ENCODE assay signal across 8 cellular contexts in the genomic region with DNA sequence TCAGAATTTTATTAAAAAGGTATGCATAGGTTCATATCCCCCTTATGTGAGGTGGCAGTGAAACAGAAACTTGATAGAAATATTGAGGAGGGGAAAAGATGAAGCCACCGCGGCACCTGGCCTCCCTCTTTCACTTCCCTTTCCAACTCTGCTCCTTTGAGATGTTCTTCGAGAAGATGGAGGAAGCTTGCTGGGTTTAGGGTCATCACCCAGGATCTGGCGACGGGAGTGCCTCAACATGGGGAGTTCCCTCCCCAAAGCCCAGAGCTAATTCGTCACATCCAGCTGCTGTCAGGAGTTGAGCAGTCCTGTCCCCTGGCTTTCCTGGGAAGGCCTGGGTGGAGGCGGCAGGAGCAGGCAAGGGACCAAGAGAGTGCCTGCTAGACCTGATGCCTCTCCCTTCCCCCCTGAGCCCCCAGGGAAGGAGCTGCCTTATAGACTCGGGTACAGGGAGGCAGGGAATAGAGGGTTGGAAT. TPM values are rescaled to one million over a fixed set of nuclear protein-coding genes. Genes with fewer than 3 reads are reported as not detected.
DNase-seq lines count a peak whose midpoint lies in the region; ATAC-seq and TF ChIP-seq lines count a peak whose summit lies in the region.

No MANE protein-coding gene starts in this region.

- H3K9me3 Mint-ChIP-seq in T-cell (no peaks in the 10 kb centered on the region), memory B cell (no peaks in the 10 kb centered on the region)

- peaks cover 39% of the 10 kb centered on the region for H3K4me1 ChIP-seq in PC-3 (ENCODE audit: insufficient read depth, low read length)

- H4K20me1 ChIP-seq in PC-3 (ENCODE audit: low read length) = peaks cover 8% of the 10 kb centered on the region; the same call in 1 of the 2 replicates

- ATAC-seq in HG02885 (IDR thresholded peaks at IDR 0.05; ENCODE audit: poor library complexity, unreplicated experiment) = peak; percentile 45
- no peak for ATAC-seq in T-cell (replicated peaks in 1 of 4)
- ATAC-seq in memory B cell (ENCODE audit: low read depth) = peak; percentile 49
- no peak for ATAC-seq in PC-3

- intact Hi-C loops in PC-3 (cut with micrococcal nuclease) = no loop called here
- intact Hi-C loops in dorsolateral prefrontal cortex (cut with DNase I) = no loop called here

- H3K27me3 Mint-ChIP-seq in T-cell = no peaks in the 10 kb centered on the region
- H3K27me3 Mint-ChIP-seq in memory B cell = no peaks in the 10 kb centered on the region

- peak overlapping the region; percentile 70 to 77 (median 77) for H3K4me3 Mint-ChIP-seq in T-cell
- H3K4me3 Mint-ChIP-seq in memory B cell = peak overlapping the region; percentile 86

- H3K27ac Mint-ChIP-seq in T-cell (peak overlapping the region; percentile 98 to 99), memory B cell (peak overlapping the region; percentile 98)

- DNase-seq in SIG-M5 treated with dmso at 0.1 percent for 504 hours (lab: John Stamatoyannopoulos, UW; ENCODE audit: unreplicated experiment) = peak; percentile 78
- DNase-seq in SIG-M5 (lab: John Stamatoyannopoulos, UW) = no peak
- no peak for DNase-seq in T-cell
- DNase-seq in memory B cell (ENCODE audit: low spot score in 2 of 2) = peak; percentile 42 to 53
- no peak for DNase-seq in PC-3
- DNase-seq in DMS153 treated with DMSO at 0.1 percent for 48 hours (lab: John Stamatoyannopoulos, UW; ENCODE audit: unreplicated experiment) = no peak
- DNase-seq in dorsolateral prefrontal cortex = no peak

- H3K27ac ChIP-seq in PC-3 (ENCODE audit: low read length) = no peak overlapping the region
- peak overlapping the region in 10 of 59 donors; percentile 2 to 78 (median 58) for H3K27ac ChIP-seq in dorsolateral prefrontal cortex

- H3K4me2 ChIP-seq in PC-3 (ENCODE audit: low read length) = no peak overlapping the region

- H3K9me2 ChIP-seq in PC-3 (replicated peaks; ENCODE audit: low read length) = no peaks in the 10 kb centered on the region

- POLR2A ChIA-PET in T-cell (lab: Charles Lee) = interaction anchor here (0.5 to 1.8 kb wide), 4 partner anchors 22 to 73 kb away, joined by 3 to 15 read pairs (median 5); no protein-coding TSS in a partner anchor
- POLR2A ChIA-PET in PC-3 (lab: Charles Lee; ENCODE audit: unreplicated experiment) = no interaction called here

- CTCF ChIA-PET in T-cell (lab: Charles Lee) = interaction anchor here (0.7 to 1.9 kb wide), 3 partner anchors 13 to 50 kb away, joined by 4 to 7 read pairs (median 5); no protein-coding TSS in a partner anchor
- CTCF ChIA-PET in PC-3 (lab: Charles Lee) = no interaction called here

- no TSS peak for BruUV-seq in PC-3 (replicated peaks; lab: Mats Ljungman, UMichigan)

- H3K9ac ChIP-seq in PC-3 (ENCODE audit: low read length) = no peak overlapping the region

- H3K9me3 ChIP-seq in PC-3 (ENCODE audit: low read length) = no peaks in the 10 kb centered on the region

- H3K27me3 ChIP-seq in PC-3 (ENCODE audit: low read length) = no peaks in the 10 kb centered on the region
- no peaks in the 10 kb centered on the region for H3K27me3 ChIP-seq in dorsolateral prefrontal cortex

- peaks cover 98% of the 10 kb centered on the region for H3K79me2 ChIP-seq in PC-3 (ENCODE audit: low read length)

- no peaks in the 10 kb centered on the region for H3K36me3 ChIP-seq in PC-3 (ENCODE audit: low read depth, low read length)

- no peak overlapping the region for H3K4me3 ChIP-seq in PC-3 (ENCODE audit: low read length)
- H3K4me3 ChIP-seq in dorsolateral prefrontal cortex = peak overlapping the region in 1 of 59 donors; percentile 9

- no peak for TF ChIP-seq CTCF in PC-3 (conservative IDR thresholded peaks at IDR 0.05; ENCODE audit: low read depth, low read length)
- TF ChIP-seq CTCF in dorsolateral prefrontal cortex (IDR thresholded peaks at IDR 0.05 in 54 of 56, conservative IDR thresholded peaks at IDR 0.05 in 2 of 56; ENCODE audit: low read depth in 1 of 56, partially characterized antibody in 56 of 56) = no peak

- no peaks in the 10 kb centered on the region for H3F3A ChIP-seq in PC-3 (ENCODE audit: low read length, unreplicated experiment)

- H3K4me1 Mint-ChIP-seq in T-cell (peaks cover 58 to 81% (median 79%) of the 10 kb centered on the region in 3 donors), memory B cell (peaks cover 39% of the 10 kb centered on the region)

- H3K36me3 Mint-ChIP-seq in T-cell = peaks cover 7% of the 10 kb centered on the region
- peaks cover 1% of the 10 kb centered on the region for H3K36me3 Mint-ChIP-seq in memory B cell

- H2AFZ ChIP-seq in PC-3 (ENCODE audit: low read length) = no peak overlapping the region

RNA-seq across cellular contexts. Expression of a gene that starts 29.1 kb away (rescaled TPM):
- total RNA-seq in T-cell = 10 to 100 TPM; 38.1 to 50.1 (median 39.6) TPM
- 26.0 and 31.8 TPM in 2 replicates for total RNA-seq in PC-3 (2014; rRNA removed)
- total RNA-seq in dorsolateral prefrontal cortex = 10 to 100 TPM in 27 of 120 experiments, 1 to 10 TPM in 93; 3.4 to 21.0 (median 7.6) TPM

Comparison
In these comparisons a context has a peak if more than half of its experiments do, and no peak if none do; other contexts are left out.
1. DNase-seq: peak in SIG-M5 treated with dmso at 0.1 percent for 504 hours (single experiment) and memory B cell (2 of 2); none in SIG-M5 (single experiment), T-cell (0 of 34), PC-3 (single experiment), DMS153 treated with DMSO at 0.1 percent for 48 hours (single experiment) and dorsolateral prefrontal cortex (0 of 10).
2. ATAC-seq: peak in HG02885 (single experiment) and memory B cell (single experiment); none in T-cell (0 of 4) and PC-3 (single experiment).